In genomic region chr14:103542545-103543088, GRCh38 we compare ENCODE assay signal across 2 cellular contexts.
TF ChIP-seq lines count a peak whose summit lies in the region.

No MANE protein-coding gene starts in this region.

TF ChIP-seq in A549, 52 proteins besides CTCF, POLR2A, EP300 and RAD21:
- TF ChIP-seq EHF (CRISPR knock-in tag; IDR thresholded peaks at IDR 0.05): no peak
- TF ChIP-seq POLR2AphosphoS2 (conservative IDR thresholded peaks at IDR 0.05; ENCODE audit: low read length): no peak
- TF ChIP-seq BHLHE40 (IDR thresholded peaks at IDR 0.05; ENCODE audit: low read depth, low read length): no peak
- no peak for TF ChIP-seq CEBPB (IDR thresholded peaks at IDR 0.05)
- no peak for TF ChIP-seq PHF8 (IDR thresholded peaks at IDR 0.05; ENCODE audit: borderline replicate concordance, low read depth)
- TF ChIP-seq HOXB5 (CRISPR knock-in tag; IDR thresholded peaks at IDR 0.05): no peak
- TF ChIP-seq, protein P1, sequence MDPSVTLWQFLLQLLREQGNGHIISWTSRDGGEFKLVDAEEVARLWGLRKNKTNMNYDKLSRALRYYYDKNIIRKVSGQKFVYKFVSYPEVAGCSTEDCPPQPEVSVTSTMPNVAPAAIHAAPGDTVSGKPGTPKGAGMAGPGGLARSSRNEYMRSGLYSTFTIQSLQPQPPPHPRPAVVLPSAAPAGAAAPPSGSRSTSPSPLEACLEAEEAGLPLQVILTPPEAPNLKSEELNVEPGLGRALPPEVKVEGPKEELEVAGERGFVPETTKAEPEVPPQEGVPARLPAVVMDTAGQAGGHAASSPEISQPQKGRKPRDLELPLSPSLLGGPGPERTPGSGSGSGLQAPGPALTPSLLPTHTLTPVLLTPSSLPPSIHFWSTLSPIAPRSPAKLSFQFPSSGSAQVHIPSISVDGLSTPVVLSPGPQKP (IDR thresholded peaks at IDR 0.05; ENCODE audit: low read depth, low read length): no peak
- TF ChIP-seq CHD4 (IDR thresholded peaks at IDR 0.05; ENCODE audit: borderline replicate concordance): no peak
- no peak for TF ChIP-seq CHD2 (IDR thresholded peaks at IDR 0.05; ENCODE audit: low read length, partially characterized antibody)
- TF ChIP-seq, protein P2, sequence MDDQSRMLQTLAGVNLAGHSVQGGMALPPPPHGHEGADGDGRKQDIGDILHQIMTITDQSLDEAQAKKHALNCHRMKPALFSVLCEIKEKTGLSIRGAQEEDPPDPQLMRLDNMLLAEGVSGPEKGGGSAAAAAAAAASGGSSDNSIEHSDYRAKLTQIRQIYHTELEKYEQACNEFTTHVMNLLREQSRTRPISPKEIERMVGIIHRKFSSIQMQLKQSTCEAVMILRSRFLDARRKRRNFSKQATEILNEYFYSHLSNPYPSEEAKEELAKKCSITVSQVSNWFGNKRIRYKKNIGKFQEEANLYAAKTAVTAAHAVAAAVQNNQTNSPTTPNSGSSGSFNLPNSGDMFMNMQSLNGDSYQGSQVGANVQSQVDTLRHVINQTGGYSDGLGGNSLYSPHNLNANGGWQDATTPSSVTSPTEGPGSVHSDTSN (IDR thresholded peaks at IDR 0.05): no peak
- no peak for TF ChIP-seq ESRRA (IDR thresholded peaks at IDR 0.05; ENCODE audit: borderline replicate concordance, low read length)
- no peak for TF ChIP-seq JUN (IDR thresholded peaks at IDR 0.05)
- TF ChIP-seq FOXS1 (CRISPR knock-in tag; IDR thresholded peaks at IDR 0.05): no peak
- TF ChIP-seq HEYL (CRISPR knock-in tag; IDR thresholded peaks at IDR 0.05): no peak
- no peak for TF ChIP-seq USF2 (IDR thresholded peaks at IDR 0.05)
- TF ChIP-seq HMGXB4 (CRISPR knock-in tag; IDR thresholded peaks at IDR 0.05; ENCODE audit: borderline replicate concordance): no peak
- TF ChIP-seq MAFK (IDR thresholded peaks at IDR 0.05; ENCODE audit: partially characterized antibody): no peak
- no peak for TF ChIP-seq JUNB (IDR thresholded peaks at IDR 0.05)
- TF ChIP-seq CBX8 (IDR thresholded peaks at IDR 0.05): no peak
- no peak for TF ChIP-seq ATOH8 (CRISPR knock-in tag; IDR thresholded peaks at IDR 0.05; ENCODE audit: low read depth)

TF ChIP-seq in H1, 55 proteins besides CTCF, POLR2A, EP300 and RAD21:
- peak; percentile 31; the same call in 1 of the 2 replicates for TF ChIP-seq RBBP5 (IDR thresholded peaks at IDR 0.05; ENCODE audit: borderline replicate concordance, low read depth, low read length)
- peak; percentile 38 for TF ChIP-seq KDM4A (IDR thresholded peaks at IDR 0.05; ENCODE audit: low read depth, low read length, severe bottlenecking)
- no peak for TF ChIP-seq SIRT6 (IDR thresholded peaks at IDR 0.05; ENCODE audit: low read length)
- TF ChIP-seq PHF8 (conservative IDR thresholded peaks at IDR 0.05; ENCODE audit: low read depth, low read length): no peak
- TF ChIP-seq, protein P3, sequence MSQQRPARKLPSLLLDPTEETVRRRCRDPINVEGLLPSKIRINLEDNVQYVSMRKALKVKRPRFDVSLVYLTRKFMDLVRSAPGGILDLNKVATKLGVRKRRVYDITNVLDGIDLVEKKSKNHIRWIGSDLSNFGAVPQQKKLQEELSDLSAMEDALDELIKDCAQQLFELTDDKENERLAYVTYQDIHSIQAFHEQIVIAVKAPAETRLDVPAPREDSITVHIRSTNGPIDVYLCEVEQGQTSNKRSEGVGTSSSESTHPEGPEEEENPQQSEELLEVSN (IDR thresholded peaks at IDR 0.05): no peak
- TF ChIP-seq SP1 (IDR thresholded peaks at IDR 0.05; ENCODE audit: low read depth, low read length): peak; percentile 53; the same call in 1 of the 2 replicates
- TF ChIP-seq JUN (IDR thresholded peaks at IDR 0.05; ENCODE audit: low read depth, low read length): 0 out of 2 replicates have a peak, but pooled peaks have one; percentile 7
- peak; percentile 34; the same call in 1 of the 2 replicates for TF ChIP-seq MAX (IDR thresholded peaks at IDR 0.05)
- TF ChIP-seq USF2 (IDR thresholded peaks at IDR 0.05; ENCODE audit: low read length): no peak
- TF ChIP-seq HDAC2 (IDR thresholded peaks at IDR 0.05; ENCODE audit: borderline replicate concordance in 1 of 2, low read depth in 2 of 2, low read length in 2 of 2): peak in 1 of 2 experiments; percentile 72; a peak in 1 of 4 replicates
- TF ChIP-seq ATF2 (IDR thresholded peaks at IDR 0.05; ENCODE audit: low read length): peak; percentile 65; the same call in 1 of the 2 replicates
- no peak for TF ChIP-seq CBX8 (IDR thresholded peaks at IDR 0.05; ENCODE audit: borderline replicate concordance, low read depth, low read length)
- TF ChIP-seq KDM5A (IDR thresholded peaks at IDR 0.05; ENCODE audit: low read length): no peak
- peak; percentile 36; the same call in 1 of the 2 replicates for TF ChIP-seq TAF1 (IDR thresholded peaks at IDR 0.05; ENCODE audit: low read depth, low read length)
- TF ChIP-seq BRCA1 (IDR thresholded peaks at IDR 0.05; ENCODE audit: low read depth, low read length): no peak
- peak; percentile 93 for TF ChIP-seq CTBP2 (IDR thresholded peaks at IDR 0.05; ENCODE audit: borderline replicate concordance, insufficient read depth, insufficient read length, low read length)
- TF ChIP-seq JUND (IDR thresholded peaks at IDR 0.05; ENCODE audit: low read length): peak; percentile 85
- 0 out of 2 replicates have a peak, but pooled peaks have one; percentile 44 for TF ChIP-seq TCF12 (IDR thresholded peaks at IDR 0.05; ENCODE audit: low read depth, low read length)
- peak; percentile 89 for TF ChIP-seq CREB1 (IDR thresholded peaks at IDR 0.05)
- TF ChIP-seq ASH2L (IDR thresholded peaks at IDR 0.05; ENCODE audit: low read length): peak; percentile 73
- peak; percentile 55; the same call in 1 of the 2 replicates for TF ChIP-seq TBP (IDR thresholded peaks at IDR 0.05; ENCODE audit: low read depth, low read length)
- TF ChIP-seq GTF2F1 (IDR thresholded peaks at IDR 0.05; ENCODE audit: borderline replicate concordance, low read depth, low read length): no peak
- no peak for TF ChIP-seq HDAC6 (IDR thresholded peaks at IDR 0.05; ENCODE audit: low read depth, low read length)
